ENCODE assay signal across 27 cellular contexts in the genomic region with DNA sequence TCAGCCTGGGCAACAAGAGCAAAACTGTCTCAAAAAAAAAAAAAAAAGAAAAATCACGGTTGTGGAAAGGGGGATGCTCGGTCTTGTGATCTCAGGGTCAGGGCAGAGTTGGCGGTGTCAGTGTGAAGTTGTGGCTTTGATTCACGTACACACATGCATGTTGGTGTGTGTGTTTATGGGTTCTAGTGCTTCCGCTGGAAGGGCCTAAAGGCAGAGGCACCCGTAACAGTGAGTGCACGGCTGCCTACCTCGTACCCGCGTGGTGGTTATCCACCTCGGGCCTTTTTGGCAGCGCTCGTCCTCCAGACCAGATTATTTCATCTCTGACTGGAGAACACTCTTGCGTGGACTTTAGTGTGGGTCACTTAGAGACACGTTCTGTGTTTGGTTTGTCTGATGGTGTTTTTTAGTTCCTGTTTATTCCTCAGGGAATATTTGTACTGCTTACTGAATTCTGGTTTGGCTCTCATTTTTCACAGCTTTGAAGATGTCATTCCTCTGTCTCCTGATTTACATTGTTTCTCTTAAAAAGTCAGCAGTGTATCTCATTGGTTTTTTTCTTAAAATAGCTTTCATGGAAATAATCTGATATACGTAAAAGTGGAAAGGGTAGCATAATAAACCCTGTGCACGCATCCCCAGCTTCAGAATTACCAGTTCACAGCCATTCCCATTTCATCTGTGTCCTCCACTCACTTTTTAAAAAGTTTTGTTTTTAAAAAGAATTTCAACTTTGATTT. TPM values are rescaled to one million over a fixed set of nuclear protein-coding genes. Genes with fewer than 3 reads are reported as not detected.
DNase-seq lines count a peak whose midpoint lies in the region; ATAC-seq, FAIRE-seq and TF ChIP-seq lines count a peak whose summit lies in the region.
"Had no signal": no experiment of that assay in that cellular context is flagged by ENCODE, and none has a peak within 500 bp of the region (broad histone marks: within the 10 kb centered on the region; RNA-seq: fewer than 3 reads in every experiment).

No MANE protein-coding gene starts in this region.

- DNase-seq in activated CD8-positive, alpha-beta memory T cell treated with anti-CD3 and anti-CD28 coated beads, Interleukin-2, amount 10 ng/mL, durations not matched to agents 7 days and 5 days, result no peak
- no peak for DNase-seq in activated CD8-positive, alpha-beta memory T cell treated with anti-CD3 and anti-CD28 coated beads, Interleukin-2, amount 50 U/mL, for 48 hours
- DNase-seq in T-helper 17 cell (no peak), bronchial epithelial cell (ENCODE audit: low read depth) (no peak), progenitor cell of endocrine pancreas (ENCODE audit: low spot score, unreplicated experiment) (no peak), neuronal stem cell (ENCODE audit: low spot score) (no peak), esophagus muscularis mucosa (ENCODE audit: extremely low spot score) (no peak), AG20443 (ENCODE audit: low spot score) (no peak)
- DNase-seq: activated B cell treated with CpG ODN at 0.5 μM for 24 hours; activated CD4-positive, alpha-beta T cell treated with anti-CD3 and anti-CD28 coated beads, Interleukin-2, amount 50 U/mL, for 48 hours; activated T-cell treated with anti-CD3 and anti-CD28 coated beads, Interleukin-2, amount 50 U/mL, for 48 hours; amniotic stem cell; foreskin keratinocyte; HFFc6; mucosa of descending colon; NCI-H187; OCI-M1; retina; SIG-M5; uterus had no signal

- ATAC-seq in activated CD8-positive, alpha-beta memory T cell treated with anti-CD3 and anti-CD28 coated beads, Interleukin-2, amount 10 ng/mL, durations not matched to agents 7 days and 5 days, result no peak
- ATAC-seq in T-helper 17 cell, result no peak
- ATAC-seq: foreskin keratinocyte, mucosa of descending colon had no signal

- H3K36me3 ChIP-seq in bronchial epithelial cell (ENCODE audit: control insufficient read depth, insufficient read depth, low read length) (no peaks in the 10 kb centered on the region), neuronal stem cell (replicated peaks in 1 of 2; ENCODE audit: control insufficient read depth in 2 of 2, insufficient read depth in 2 of 2, low read length in 2 of 2) (peaks cover 12 to 42% of the 10 kb centered on the region in 2 donors), esophagus muscularis mucosa (peaks cover 0 to 7% (median 2%) of the 10 kb centered on the region in 4 donors)
- H3K36me3 ChIP-seq: neutrophil, uterus had no signal

- H3K27me3 ChIP-seq in bronchial epithelial cell (ENCODE audit: control insufficient read depth, insufficient read depth, low read length), result no peaks in the 10 kb centered on the region
- no peaks in the 10 kb centered on the region for H3K27me3 ChIP-seq in neuronal stem cell (ENCODE audit: control insufficient read depth in 3 of 3, insufficient read depth in 3 of 3, low read depth in 1 of 3, low read length in 3 of 3)
- peaks cover 0 to 3% (median 0%) of the 10 kb centered on the region in 4 donors for H3K27me3 ChIP-seq in esophagus muscularis mucosa
- H3K27me3 ChIP-seq: foreskin keratinocyte, hepatocyte, neutrophil, uterus had no signal

- H2BK120ac ChIP-seq in neuronal stem cell (ENCODE audit: low read depth, low read length), result no peak overlapping the region

- no peak for TF ChIP-seq EP300 in esophagus muscularis mucosa (IDR thresholded peaks at IDR 0.05)

- H3K4me3 ChIP-seq in bronchial epithelial cell (ENCODE audit: low read depth, low read length) (no peak overlapping the region), neuronal stem cell (ENCODE audit: low read length in 2 of 2) (no peak overlapping the region), esophagus muscularis mucosa (no peak overlapping the region)
- H3K4me3 ChIP-seq: hepatocyte, mucosa of descending colon, uterus had no signal

- H3K4me1 ChIP-seq in neuronal stem cell (ENCODE audit: control insufficient read depth in 2 of 2, insufficient read depth in 1 of 2, low read depth in 1 of 2, low read length in 2 of 2) (no peaks in the 10 kb centered on the region), esophagus muscularis mucosa (no peaks in the 10 kb centered on the region)
- H3K4me1 ChIP-seq: foreskin keratinocyte, uterus had no signal

- no peak overlapping the region for H3K23ac ChIP-seq in neuronal stem cell (ENCODE audit: low read depth, low read length, poor library complexity)

- H3K18ac ChIP-seq in neuronal stem cell (ENCODE audit: low read length), result no peak overlapping the region

- H4K91ac ChIP-seq in neuronal stem cell (ENCODE audit: low read depth, low read length, poor library complexity), result no peak overlapping the region

- no peak overlapping the region for H3K4me3 Mint-ChIP-seq in activated CD8-positive, alpha-beta memory T cell treated with anti-CD3 and anti-CD28 coated beads, Interleukin-2, amount 10 ng/mL, durations not matched to agents 7 days and 5 days
- H3K4me3 Mint-ChIP-seq in T-helper 17 cell (peak overlapping the region; percentile 46), progenitor cell of endocrine pancreas (ENCODE audit: low read depth) (no peak overlapping the region)
- H3K4me3 Mint-ChIP-seq: activated B cell treated with CpG ODN at 0.5 μM for 24 hours; B cell; dendritic cell treated with granulocyte-macrophage colony-stimulating factor and Interleukin-4, amounts not matched to agents 40 ng/mL and 50 ng/mL, for 4 days; HFFc6 had no signal

- no CpG with 5 or more reads among the region's 17 CpGs for WGBS in neuronal stem cell (ENCODE audit: extremely low coverage in 2 of 2, insufficient read length in 2 of 2, insufficient replicate concordance in 1 of 2), 2 donors
- 90% methylated on average over 17 of the region's 17 CpGs for WGBS in esophagus muscularis mucosa

- H3K4me1 Mint-ChIP-seq in activated CD8-positive, alpha-beta memory T cell treated with anti-CD3 and anti-CD28 coated beads, Interleukin-2, amount 10 ng/mL, durations not matched to agents 7 days and 5 days, result peaks cover 63% of the 10 kb centered on the region
- H3K4me1 Mint-ChIP-seq in T-helper 17 cell (peaks cover 49% of the 10 kb centered on the region), progenitor cell of endocrine pancreas (ENCODE audit: low read depth) (no peaks in the 10 kb centered on the region)

- TF ChIP-seq CTCF in bronchial epithelial cell (IDR thresholded peaks at IDR 0.05; ENCODE audit: insufficient read depth, low read length, severe bottlenecking) (no peak), progenitor cell of endocrine pancreas (IDR thresholded peaks at IDR 0.05; ENCODE audit: unreplicated experiment) (no peak), esophagus muscularis mucosa (IDR thresholded peaks at IDR 0.05) (no peak)

- H2AK5ac ChIP-seq in neuronal stem cell (ENCODE audit: low read depth, low read length), result no peak overlapping the region

- intact Hi-C loops in esophagus muscularis mucosa (cut with DNase I), result no loop called here

- no peak overlapping the region for H4K8ac ChIP-seq in neuronal stem cell (ENCODE audit: low read depth, low read length)

- peak; percentile 43 for FAIRE-seq in bronchial epithelial cell (lab: Jason Lieb, UNC)
- FAIRE-seq: D721Med, islet of Langerhans had no signal

- no peaks in the 10 kb centered on the region for H3K27me3 Mint-ChIP-seq in activated CD8-positive, alpha-beta memory T cell treated with anti-CD3 and anti-CD28 coated beads, Interleukin-2, amount 10 ng/mL, durations not matched to agents 7 days and 5 days
- H3K27me3 Mint-ChIP-seq in T-helper 17 cell, result no peaks in the 10 kb centered on the region
- no peaks in the 10 kb centered on the region for H3K27me3 Mint-ChIP-seq in progenitor cell of endocrine pancreas
- H3K27me3 Mint-ChIP-seq: activated B cell treated with CpG ODN at 0.5 μM for 24 hours; B cell; dendritic cell treated with granulocyte-macrophage colony-stimulating factor and Interleukin-4, amounts not matched to agents 40 ng/mL and 50 ng/mL, for 4 days; IgD-negative memory B cell had no signal

- peaks cover 14% of the 10 kb centered on the region for H3K79me1 ChIP-seq in neuronal stem cell (ENCODE audit: low read depth, low read length)

- no peak overlapping the region for H2BK5ac ChIP-seq in neuronal stem cell (ENCODE audit: low read length)

- H3K9me3 ChIP-seq in T-helper 17 cell (ENCODE audit: control insufficient read depth, low read length, poor library complexity, severe bottlenecking) (no peaks in the 10 kb centered on the region), neuronal stem cell (replicated peaks in 1 of 2; ENCODE audit: control insufficient read depth in 2 of 2, insufficient read depth in 1 of 2, low read depth in 1 of 2, low read length in 2 of 2) (peaks cover 25 to 68% of the 10 kb centered on the region in 2 donors), esophagus muscularis mucosa (peaks cover 0 to 40% (median 31%) of the 10 kb centered on the region in 4 donors)
- H3K9me3 ChIP-seq: neutrophil had no signal

- peak overlapping the region; percentile 41 for H3K27ac Mint-ChIP-seq in activated CD8-positive, alpha-beta memory T cell treated with anti-CD3 and anti-CD28 coated beads, Interleukin-2, amount 10 ng/mL, durations not matched to agents 7 days and 5 days
- peak overlapping the region; percentile 95 for H3K27ac Mint-ChIP-seq in T-helper 17 cell
- H3K27ac Mint-ChIP-seq in progenitor cell of endocrine pancreas, result peak overlapping the region; percentile 42
- H3K27ac Mint-ChIP-seq: activated B cell treated with CpG ODN at 0.5 μM for 24 hours; B cell; dendritic cell treated with granulocyte-macrophage colony-stimulating factor and Interleukin-4, amounts not matched to agents 40 ng/mL and 50 ng/mL, for 4 days; HFFc6 had no signal

- no peak overlapping the region for H3K14ac ChIP-seq in neuronal stem cell (ENCODE audit: low read length)

- H3K27ac ChIP-seq in neuronal stem cell (replicated peaks; ENCODE audit: low read length) (no peak overlapping the region), esophagus muscularis mucosa (replicated peaks in 1 of 4) (no peak overlapping the region)
- H3K27ac ChIP-seq: foreskin keratinocyte, hepatocyte, neutrophil, uterus had no signal

- no peak overlapping the region for H3K9ac ChIP-seq in neuronal stem cell (ENCODE audit: low read depth, low read length, poor library complexity)

- H2BK15ac ChIP-seq in neuronal stem cell (ENCODE audit: low read length), result no peak overlapping the region

- CTCF ChIA-PET in activated CD8-positive, alpha-beta memory T cell treated with anti-CD3 and anti-CD28 coated beads, Interleukin-2, amount 10 ng/mL, durations not matched to agents 7 days and 5 days (lab: Charles Lee), result interaction anchor here (1.0 to 1.7 kb wide), 6 partner anchors 8 to 51 kb away, joined by 3 to 6 read pairs (median 4); no protein-coding TSS in a partner anchor

- no peak overlapping the region for H2AFZ ChIP-seq in neuronal stem cell (ENCODE audit: low read length)
- H2AFZ ChIP-seq: hepatocyte had no signal

- no peak overlapping the region for H2BK12ac ChIP-seq in neuronal stem cell (ENCODE audit: low read length)

- peaks cover 22% of the 10 kb centered on the region for H3K9me3 Mint-ChIP-seq in activated CD8-positive, alpha-beta memory T cell treated with anti-CD3 and anti-CD28 coated beads, Interleukin-2, amount 10 ng/mL, durations not matched to agents 7 days and 5 days (ENCODE audit: low read depth)
- peaks cover 44% of the 10 kb centered on the region for H3K9me3 Mint-ChIP-seq in progenitor cell of endocrine pancreas (ENCODE audit: low read depth)

- H3K36me3 Mint-ChIP-seq in activated CD8-positive, alpha-beta memory T cell treated with anti-CD3 and anti-CD28 coated beads, Interleukin-2, amount 10 ng/mL, durations not matched to agents 7 days and 5 days, result peaks cover 68% of the 10 kb centered on the region
- no peaks in the 10 kb centered on the region for H3K36me3 Mint-ChIP-seq in T-helper 17 cell (ENCODE audit: low read depth)
- H3K36me3 Mint-ChIP-seq in progenitor cell of endocrine pancreas (ENCODE audit: insufficient read depth), result peaks cover 66% of the 10 kb centered on the region

- H3K4me2 ChIP-seq in neuronal stem cell (ENCODE audit: insufficient read depth, low read length, poor library complexity, severe bottlenecking), result no peak overlapping the region
- H3K4me2 ChIP-seq: hepatocyte had no signal

- H3K4ac ChIP-seq in neuronal stem cell (ENCODE audit: low read length), result no peak overlapping the region

- no peak for TF ChIP-seq POLR2A in esophagus muscularis mucosa (IDR thresholded peaks at IDR 0.05; ENCODE audit: low read depth)

RNA-seq across cellular contexts. Expression of a gene that starts 15.6 kb away (rescaled TPM):
- 10 to 100 TPM; 24.1 to 25.7 TPM for total RNA-seq in activated CD8-positive, alpha-beta memory T cell treated with anti-CD3 and anti-CD28 coated beads, Interleukin-2, amount 10 ng/mL, durations not matched to agents 7 days and 5 days
- total RNA-seq in T-helper 17 cell (10 to 100 TPM; 15.4 to 20.4 TPM), bronchial epithelial cell (14.0 and 15.7 TPM in 2 replicates), progenitor cell of endocrine pancreas (34.3 and 36.5 TPM in 2 replicates), esophagus muscularis mucosa (10 to 100 TPM in 1 of 4 donors, 1 to 10 TPM in 3; 6.6 to 11.1 (median 9.5) TPM)
- 22.2 TPM for polyA plus RNA-seq in neuronal stem cell (2013, experiment 1 of 2)
- 22.3 TPM for polyA plus RNA-seq in neuronal stem cell (2013, experiment 2 of 2)

RNA-seq across cellular contexts. Expression of a gene that starts 41.6 kb away (rescaled TPM):
- 10 to 100 TPM; 49.9 to 56.6 TPM for total RNA-seq in activated CD8-positive, alpha-beta memory T cell treated with anti-CD3 and anti-CD28 coated beads, Interleukin-2, amount 10 ng/mL, durations not matched to agents 7 days and 5 days
- total RNA-seq in T-helper 17 cell, result 100 to 1,000 TPM; 127 to 153 TPM
- 18.2 and 28.0 TPM in 2 replicates for total RNA-seq in bronchial epithelial cell
- 57.3 and 65.7 TPM in 2 replicates for total RNA-seq in progenitor cell of endocrine pancreas
- 21.8 TPM for polyA plus RNA-seq in neuronal stem cell (2013, experiment 1 of 2)
- polyA plus RNA-seq in neuronal stem cell (2013, experiment 2 of 2), result 22.7 TPM
- total RNA-seq in esophagus muscularis mucosa, result 10 to 100 TPM; 36.5 to 54.1 (median 51.4) TPM

RNA-seq across cellular contexts. Expression of a gene that starts 49.0 kb away (rescaled TPM):
- total RNA-seq in activated CD8-positive, alpha-beta memory T cell treated with anti-CD3 and anti-CD28 coated beads, Interleukin-2, amount 10 ng/mL, durations not matched to agents 7 days and 5 days, result 10 to 100 TPM; 16.8 to 18.8 TPM
- 10 to 100 TPM; 13.7 to 15.4 TPM for total RNA-seq in T-helper 17 cell
- total RNA-seq in bronchial epithelial cell, result 11.8 and 18.7 TPM in 2 replicates
- total RNA-seq in progenitor cell of endocrine pancreas, result 22.0 and 25.7 TPM in 2 replicates
- polyA plus RNA-seq in neuronal stem cell (2013, experiment 1 of 2), result 9.3 TPM
- 9.1 TPM for polyA plus RNA-seq in neuronal stem cell (2013, experiment 2 of 2)
- 10 to 100 TPM; 17.7 to 28.0 (median 23.8) TPM for total RNA-seq in esophagus muscularis mucosa

RNA-seq across cellular contexts. Expression of a gene that starts 49.2 kb away (rescaled TPM):
- total RNA-seq in activated CD8-positive, alpha-beta memory T cell treated with anti-CD3 and anti-CD28 coated beads, Interleukin-2, amount 10 ng/mL, durations not matched to agents 7 days and 5 days, result 10 to 100 TPM; 43.9 to 51.2 TPM
- 10 to 100 TPM; 28.1 to 36.7 TPM for total RNA-seq in T-helper 17 cell
- 57.4 and 71.6 TPM in 2 replicates for total RNA-seq in bronchial epithelial cell
- total RNA-seq in progenitor cell of endocrine pancreas, result 42.2 and 42.4 TPM in 2 replicates
- 12.6 TPM for polyA plus RNA-seq in neuronal stem cell (2013, experiment 1 of 2)
- 12.2 TPM for polyA plus RNA-seq in neuronal stem cell (2013, experiment 2 of 2)
- total RNA-seq in esophagus muscularis mucosa, result 10 to 100 TPM; 32.0 to 38.2 (median 34.2) TPM

Comparison
In these comparisons a context has a peak if more than half of its experiments do, and no peak if none do; other contexts are left out.
1. H3K27ac Mint-ChIP-seq: peak in every context shown above with its lines; median percentile 95 in T-helper 17 cell; 42 in progenitor cell of endocrine pancreas; 41 in activated CD8-positive, alpha-beta memory T cell treated with anti-CD3 and anti-CD28 coated beads, Interleukin-2, amount 10 ng/mL, durations not matched to agents 7 days and 5 days.